14 cellular contexts compared by ENCODE assay signal in genomic region chr2:24559714-24560113, GRCh38.
DNase-seq lines count a peak whose midpoint lies in the region; ATAC-seq, FAIRE-seq and TF ChIP-seq lines count a peak whose summit lies in the region.
"Had no signal": no experiment of that assay in that cellular context is flagged by ENCODE, and none has a peak within 500 bp of the region (broad histone marks: within the 10 kb centered on the region; RNA-seq: fewer than 3 reads in every experiment).

No MANE protein-coding gene starts in this region.

- H3K9ac ChIP-seq in astrocyte (ENCODE audit: low read length): no peak overlapping the region

- no peaks in the 10 kb centered on the region for H3K79me2 ChIP-seq in astrocyte (ENCODE audit: insufficient read depth, low read length)

- H3K4me1 ChIP-seq in astrocyte (ENCODE audit: insufficient read depth, low read length) (no peaks in the 10 kb centered on the region), heart left ventricle (peaks cover 0 to 43% (median 21%) of the 10 kb centered on the region in 12 donors)

- H3K9me3 ChIP-seq in astrocyte (ENCODE audit: insufficient read depth, low read depth, low read length) (no peaks in the 10 kb centered on the region), heart left ventricle (peaks cover 0 to 9% (median 0%) of the 10 kb centered on the region in 12 donors)
- H3K9me3 ChIP-seq: gastrocnemius medialis, pancreas, Peyer's patch had no signal

- intact Hi-C loops in heart left ventricle (cut with DNase I): loop anchor here in 2 of 10 donors (5.0 to 10.0 kb wide), 3 partner anchors 62 to 135 kb away; no protein-coding TSS in a partner anchor

- peaks cover 44% of the 10 kb centered on the region for H3K36me3 Mint-ChIP-seq in activated naive CD4-positive, alpha-beta T cell treated with anti-CD3 and anti-CD28 coated beads, Interleukin-2, amount 50 U/mL, for 24 hours
- H3K36me3 Mint-ChIP-seq in astrocyte (ENCODE audit: low read depth, unreplicated experiment): peaks cover 2% of the 10 kb centered on the region

- no peak overlapping the region for H2AFZ ChIP-seq in astrocyte (ENCODE audit: low read depth, low read length)

- peak overlapping the region; percentile 25 for H3K27ac Mint-ChIP-seq in activated naive CD4-positive, alpha-beta T cell treated with anti-CD3 and anti-CD28 coated beads, Interleukin-2, amount 50 U/mL, for 24 hours
- no peak overlapping the region for H3K27ac Mint-ChIP-seq in astrocyte (ENCODE audit: unreplicated experiment)

- no peaks in the 10 kb centered on the region for H3K27me3 Mint-ChIP-seq in activated naive CD4-positive, alpha-beta T cell treated with anti-CD3 and anti-CD28 coated beads, Interleukin-2, amount 50 U/mL, for 24 hours
- H3K27me3 Mint-ChIP-seq in astrocyte (ENCODE audit: low read depth, unreplicated experiment): no peaks in the 10 kb centered on the region

- FAIRE-seq in astrocyte (lab: Jason Lieb, UNC): no peak
- FAIRE-seq: pancreas, TTC549 had no signal

- H3K27ac ChIP-seq in astrocyte (ENCODE audit: low read depth, low read length) (no peak overlapping the region), heart left ventricle (peak overlapping the region in 2 of 12 donors; percentile 13 to 19), substantia nigra (ENCODE audit: low read depth, low read length, poor library complexity, severe bottlenecking) (peak overlapping the region; percentile 47)
- H3K27ac ChIP-seq: gastrocnemius medialis, pancreas, Peyer's patch had no signal

- no peak overlapping the region for H3K4me3 Mint-ChIP-seq in activated naive CD4-positive, alpha-beta T cell treated with anti-CD3 and anti-CD28 coated beads, Interleukin-2, amount 50 U/mL, for 24 hours
- H3K4me3 Mint-ChIP-seq in astrocyte (ENCODE audit: unreplicated experiment): no peak overlapping the region

- peaks cover 72% of the 10 kb centered on the region for H3K4me1 Mint-ChIP-seq in activated naive CD4-positive, alpha-beta T cell treated with anti-CD3 and anti-CD28 coated beads, Interleukin-2, amount 50 U/mL, for 24 hours
- peaks cover 5% of the 10 kb centered on the region for H3K4me1 Mint-ChIP-seq in astrocyte (ENCODE audit: low read depth, unreplicated experiment)

- no peak for TF ChIP-seq CTCF in astrocyte (IDR thresholded peaks at IDR 0.05; ENCODE audit: insufficient read depth, low read depth, low read length)
- TF ChIP-seq CTCF in heart left ventricle (IDR thresholded peaks at IDR 0.05): no peak

- peaks cover 7% of the 10 kb centered on the region for H3K9me3 Mint-ChIP-seq in activated naive CD4-positive, alpha-beta T cell treated with anti-CD3 and anti-CD28 coated beads, Interleukin-2, amount 50 U/mL, for 24 hours
- H3K9me3 Mint-ChIP-seq in astrocyte (ENCODE audit: unreplicated experiment): peaks cover 1% of the 10 kb centered on the region

- H3K4me3 ChIP-seq in astrocyte (ENCODE audit: insufficient read depth, low read depth, low read length): no peak overlapping the region
- no peak overlapping the region for H3K4me3 ChIP-seq in heart left ventricle
- H3K4me3 ChIP-seq: gastrocnemius medialis, pancreas, Peyer's patch had no signal

- peaks cover 18% of the 10 kb centered on the region for H4K20me1 ChIP-seq in astrocyte (ENCODE audit: insufficient read depth, low read length)

- H3K27me3 ChIP-seq in astrocyte (ENCODE audit: insufficient read depth, low read length): no peaks in the 10 kb centered on the region
- no peaks in the 10 kb centered on the region for H3K27me3 ChIP-seq in heart left ventricle
- H3K27me3 ChIP-seq: gastrocnemius medialis, pancreas, Peyer's patch had no signal

- no peak for DNase-seq in activated naive CD4-positive, alpha-beta T cell treated with Interleukin-2 at 50 U/mL for 16 hours
- DNase-seq in astrocyte (ENCODE audit: low read depth): peak; percentile 8
- DNase-seq in heart left ventricle: no peak
- peak in 1 of 49 donors; percentile 21 for DNase-seq in substantia nigra (lab: John Stamatoyannopoulos, UW)
- no peak for DNase-seq in NCI-H2196 (lab: John Stamatoyannopoulos, UW; ENCODE audit: unreplicated experiment)
- no peak for DNase-seq in T-helper 1 cell
- no peak for DNase-seq in NK-92 treated with Interleukin-12 subunit alpha and Interleukin-12 subunit beta, amount 100 ng/mL, for 24 hours (lab: John Stamatoyannopoulos, UW)
- DNase-seq: AML-193; gastrocnemius medialis; pancreas; Peyer's patch; stimulated activated CD4-positive, alpha-beta T cell treated with anti-CD3 and anti-CD28 coated beads, Interleukin-4, amount 100 ng/mL, for 4 hours had no signal

- WGBS in heart left ventricle, 4 donors: 42 to 67% (median 50%) methylated on average over 1 of the region's 1 CpG

- no peak overlapping the region for H3K4me2 ChIP-seq in astrocyte (ENCODE audit: low read length)

- no peak for TF ChIP-seq POLR2A in heart left ventricle (IDR thresholded peaks at IDR 0.05)

- no peaks in the 10 kb centered on the region for H3K36me3 ChIP-seq in astrocyte (ENCODE audit: insufficient read depth, low read length)
- H3K36me3 ChIP-seq in heart left ventricle: peaks cover 0 to 8% (median 0%) of the 10 kb centered on the region in 9 donors
- H3K36me3 ChIP-seq: pancreas had no signal

- ATAC-seq in heart left ventricle: peak in 3 of 4 donors; percentile 29 to 72 (median 69)
- ATAC-seq: gastrocnemius medialis had no signal
